18 cellular contexts compared by ENCODE assay signal in the genomic region with DNA sequence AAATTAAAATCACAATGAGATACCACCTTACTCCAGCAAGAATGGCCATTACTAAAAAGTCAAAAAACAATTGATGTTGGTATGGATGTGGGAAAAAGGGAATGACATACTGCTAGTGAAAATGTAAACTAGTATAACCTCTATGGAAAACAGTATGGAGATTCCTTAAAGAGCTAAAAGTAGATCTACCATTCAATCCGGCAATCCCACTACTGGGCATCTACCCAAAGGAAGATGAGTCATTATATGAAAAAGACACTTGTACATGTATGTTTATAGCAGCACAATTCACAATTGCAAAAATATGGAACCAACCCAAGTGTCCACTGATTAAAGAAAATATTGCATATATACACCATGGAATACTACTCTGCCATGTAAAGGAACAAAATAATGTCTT. TPM values are rescaled to one million over a fixed set of nuclear protein-coding genes. Genes with fewer than 3 reads are reported as not detected.
DNase-seq lines count a peak whose midpoint lies in the region; ATAC-seq, FAIRE-seq and TF ChIP-seq lines count a peak whose summit lies in the region.
"Had no signal": no experiment of that assay in that cellular context is flagged by ENCODE, and none has a peak within 500 bp of the region (broad histone marks: within the 10 kb centered on the region; RNA-seq: fewer than 3 reads in every experiment).

No MANE protein-coding gene starts in this region.

- H3K36me3 Mint-ChIP-seq in nephron progenitor cell (ENCODE audit: low read depth): no peaks in the 10 kb centered on the region
- H3K36me3 Mint-ChIP-seq: CD4-positive, CD25-positive, alpha-beta regulatory T cell had no signal

- no peak overlapping the region for H3K27ac Mint-ChIP-seq in nephron progenitor cell
- H3K27ac Mint-ChIP-seq: CD4-positive, CD25-positive, alpha-beta regulatory T cell had no signal

- H3K9me3 Mint-ChIP-seq in nephron progenitor cell: no peaks in the 10 kb centered on the region

- peaks cover 28% of the 10 kb centered on the region for H3K4me1 Mint-ChIP-seq in nephron progenitor cell

- FAIRE-seq in bronchial epithelial cell (lab: Jason Lieb, UNC) (no peak), islet of Langerhans (lab: Jason Lieb, UNC) (peak; percentile 17)
- FAIRE-seq: GM12892, H1, HTR-8/SVneo had no signal

- H3K27me3 ChIP-seq in bronchial epithelial cell (ENCODE audit: control insufficient read depth, insufficient read depth, low read length): peaks cover 2% of the 10 kb centered on the region
- H3K27me3 ChIP-seq: SJCRH30 had no signal

- TF ChIP-seq CTCF in bronchial epithelial cell (IDR thresholded peaks at IDR 0.05; ENCODE audit: insufficient read depth, low read length, severe bottlenecking) (no peak), nephron progenitor cell (IDR thresholded peaks at IDR 0.05) (no peak)

- H3K27me3 Mint-ChIP-seq in nephron progenitor cell (ENCODE audit: low read depth, poor library complexity): peaks cover 10% of the 10 kb centered on the region

- ATAC-seq in HG02852 (IDR thresholded peaks at IDR 0.05; ENCODE audit: unreplicated experiment): no peak

- no peaks in the 10 kb centered on the region for H3K36me3 ChIP-seq in bronchial epithelial cell (ENCODE audit: control insufficient read depth, insufficient read depth, low read length)
- H3K36me3 ChIP-seq: SJCRH30 had no signal

- H3K4me3 Mint-ChIP-seq in nephron progenitor cell: no peak overlapping the region
- H3K4me3 Mint-ChIP-seq: CD4-positive, CD25-positive, alpha-beta regulatory T cell had no signal

- no peak overlapping the region for H3K4me3 ChIP-seq in bronchial epithelial cell (ENCODE audit: low read depth, low read length)
- H3K4me3 ChIP-seq: SJCRH30 had no signal

- peak; percentile 40 for DNase-seq in EL
- DNase-seq in LHCN-M2 (ENCODE audit: low read depth): peak; percentile 16
- peak; percentile 69 for DNase-seq in bronchial epithelial cell (ENCODE audit: low read depth)
- DNase-seq in nephron progenitor cell: no peak
- DNase-seq in CD1c-positive myeloid dendritic cell (ENCODE audit: extremely low spot score): no peak
- DNase-seq: CD4-positive, CD25-positive, alpha-beta regulatory T cell; DMS79; NCI-H1436; NCI-H2029; NCI-H2171; NCI-H748 treated with DMSO at 0.1 percent for 48 hours; OCI-M1; SJCRH30 had no signal

RNA-seq across cellular contexts. Expression of a gene that starts 37.2 kb away (rescaled TPM):
- total RNA-seq in LHCN-M2 (2014; rRNA removed): 0.92 and 3.8 TPM in 2 replicates
- 1.0 TPM for polyA plus RNA-seq in LHCN-M2 (2012)
- total RNA-seq in bronchial epithelial cell: 0.79 and 3.1 TPM in 2 replicates

Comparison
In these comparisons a context has a peak if more than half of its experiments do, and no peak if none do; other contexts are left out.
1. DNase-seq: peak in EL (single experiment), LHCN-M2 (single experiment) and bronchial epithelial cell (single experiment); none in nephron progenitor cell (single experiment) and CD1c-positive myeloid dendritic cell (single experiment).